18 cellular contexts compared by ENCODE assay signal in the genomic region with DNA sequence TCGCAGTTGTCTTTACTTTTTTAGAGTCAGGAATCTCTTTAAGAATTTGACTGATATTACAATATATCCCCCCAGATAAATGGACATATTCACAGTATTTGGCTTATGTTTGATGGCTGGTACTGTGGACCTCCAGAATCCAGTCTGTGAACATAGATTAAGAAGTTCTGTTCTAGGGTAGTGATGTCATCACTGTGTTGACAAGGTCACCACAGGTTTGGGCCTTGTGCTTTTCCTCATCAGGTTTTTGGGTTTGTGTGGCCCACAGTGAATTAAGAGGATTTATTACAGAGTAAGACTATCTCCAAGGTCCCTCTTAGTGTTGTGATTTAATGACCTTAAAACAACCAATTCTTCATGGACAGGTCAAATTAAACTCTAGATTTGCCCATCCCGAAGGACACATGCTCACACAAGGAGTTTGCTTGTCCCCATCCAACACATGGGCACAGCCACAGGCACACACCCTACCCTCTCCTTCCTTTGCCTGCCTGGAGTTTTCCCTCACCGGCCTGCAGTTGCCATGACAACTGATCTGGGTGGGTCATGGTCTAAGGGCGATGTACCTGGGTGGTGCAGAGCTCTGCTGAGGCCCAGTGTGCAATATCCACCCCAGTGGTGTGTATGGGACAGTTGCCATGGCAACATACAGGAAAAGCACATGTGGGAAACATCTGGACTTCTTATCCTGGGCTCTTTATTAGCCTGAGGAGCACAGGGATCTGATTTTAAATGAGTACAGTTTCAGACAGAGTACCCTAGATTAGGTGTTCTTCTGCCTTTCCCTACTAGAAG.
DNase-seq lines count a peak whose midpoint lies in the region; ATAC-seq and TF ChIP-seq lines count a peak whose summit lies in the region.
"Had no signal": no experiment of that assay in that cellular context is flagged by ENCODE, and none has a peak within 500 bp of the region (broad histone marks: within the 10 kb centered on the region; RNA-seq: fewer than 3 reads in every experiment).

No MANE protein-coding gene starts in this region.

- no peaks in the 10 kb centered on the region for H3K9me3 Mint-ChIP-seq in brain
- no peaks in the 10 kb centered on the region for H3K9me3 Mint-ChIP-seq in progenitor cell of endocrine pancreas (ENCODE audit: low read depth)
- H3K9me3 Mint-ChIP-seq in CD4-positive, alpha-beta T cell: no peaks in the 10 kb centered on the region
- peaks cover 6% of the 10 kb centered on the region for H3K9me3 Mint-ChIP-seq in glutamatergic neuron (ENCODE audit: unreplicated experiment)
- H3K9me3 Mint-ChIP-seq: activated T-helper 2 cell treated with anti-CD3 and anti-CD28 coated beads, Interferon-gamma antibody, Interleukin-2, Interleukin-4, amounts not matched to agents 10 μg/mL and 5 μg/mL and 100 μg/mL, durations not matched to agents 14 hours and 24 hours and 36 hours; stimulated activated naive B cell treated with anti-CD40 and anti-IgM and Interleukin-4, amounts not matched to agents 10 μg/mL and 1 μg/mL and 100 μg/mL, for 72 hours had no signal

- H3K27ac ChIP-seq in AG04450 (ENCODE audit: low read depth, low read length): peak overlapping the region; percentile 63
- H3K27ac ChIP-seq in HEK293 (ENCODE audit: extremely low read depth, low read depth, low read length): no peak overlapping the region
- H3K27ac ChIP-seq in right cardiac atrium (ENCODE audit: low read length): peak overlapping the region; percentile 42
- H3K27ac ChIP-seq in CD4-positive, alpha-beta T cell (ENCODE audit: low read depth, low read length): no peak overlapping the region
- H3K27ac ChIP-seq: coronary artery had no signal

- WGBS in right cardiac atrium: 72% methylated on average over 4 of the region's 4 CpGs

- H3K4me1 Mint-ChIP-seq in brain (peaks cover 66% of the 10 kb centered on the region), progenitor cell of endocrine pancreas (ENCODE audit: low read depth) (no peaks in the 10 kb centered on the region), glutamatergic neuron (ENCODE audit: low read depth, unreplicated experiment) (peaks cover 19% of the 10 kb centered on the region)
- H3K4me1 Mint-ChIP-seq in CD4-positive, alpha-beta T cell (ENCODE audit: low read depth): no peaks in the 10 kb centered on the region
- H3K4me1 Mint-ChIP-seq: B cell; stimulated activated naive B cell treated with anti-CD40 and anti-IgM and Interleukin-4, amounts not matched to agents 10 μg/mL and 1 μg/mL and 100 μg/mL, for 72 hours had no signal

- H3K4me3 Mint-ChIP-seq in brain (peak overlapping the region in 2 of 5 experiments; percentile 37 to 39), progenitor cell of endocrine pancreas (ENCODE audit: low read depth) (no peak overlapping the region), glutamatergic neuron (ENCODE audit: unreplicated experiment) (no peak overlapping the region)
- no peak overlapping the region for H3K4me3 Mint-ChIP-seq in CD4-positive, alpha-beta T cell
- H3K4me3 Mint-ChIP-seq: B cell; stimulated activated naive B cell treated with anti-CD40 and anti-IgM and Interleukin-4, amounts not matched to agents 10 μg/mL and 1 μg/mL and 100 μg/mL, for 72 hours had no signal

- ATAC-seq in right cardiac atrium: peak in 1 of 2 donors; percentile 35
- no peak for ATAC-seq in CD4-positive, alpha-beta T cell (ENCODE audit: poor library complexity)
- ATAC-seq: stimulated activated naive B cell treated with anti-CD40 and anti-IgM and Interleukin-4, amounts not matched to agents 10 μg/mL and 1 μg/mL and 100 μg/mL, for 72 hours had no signal

- DNase-seq in AG04450 (ENCODE audit: low read depth, low spot score): no peak
- peak in 1 of 3 donors; percentile 33 for DNase-seq in right cardiac atrium
- DNase-seq in progenitor cell of endocrine pancreas (ENCODE audit: low spot score, unreplicated experiment): no peak
- DNase-seq in CD4-positive, alpha-beta T cell: no peak
- no peak for DNase-seq in glutamatergic neuron
- DNase-seq in activated CD4-positive, CD25-positive, alpha-beta regulatory T cell treated with anti-CD3 and anti-CD28 coated beads, Interleukin-2, amount 50 U/mL, for 72 hours: no peak
- DNase-seq: activated CD8-positive, alpha-beta memory T cell treated with anti-CD3 and anti-CD28 coated beads for 24 hours; erythroblast; NCI-H1092 treated with DMSO at 0.1 percent for 48 hours; NCI-H446 treated with DMSO at 0.1 percent for 48 hours; stimulated activated naive B cell treated with anti-CD40 and anti-IgM and Interleukin-4, amounts not matched to agents 10 μg/mL and 1 μg/mL and 100 μg/mL, for 72 hours; upper lobe of left lung had no signal

- H3K27me3 ChIP-seq in AG04450 (ENCODE audit: control insufficient read depth, insufficient read depth, low read length) (no peaks in the 10 kb centered on the region), right cardiac atrium (ENCODE audit: control insufficient read depth, insufficient read depth) (no peaks in the 10 kb centered on the region)
- no peaks in the 10 kb centered on the region for H3K27me3 ChIP-seq in CD4-positive, alpha-beta T cell (ENCODE audit: control insufficient read depth, insufficient read depth, low read length)
- H3K27me3 ChIP-seq: upper lobe of left lung had no signal

- no peaks in the 10 kb centered on the region for H3K36me3 ChIP-seq in HEK293 (ENCODE audit: control insufficient read depth in 2 of 2, insufficient read depth in 1 of 2, low read length in 2 of 2)
- H3K36me3 ChIP-seq: upper lobe of left lung had no signal

- CTCF ChIA-PET in AG04450 (lab: Charles Lee): interaction anchor here (0.6 to 1.4 kb wide), 6 partner anchors 35 to 156 kb away, joined by 3 to 4 read pairs (median 3); no protein-coding TSS in a partner anchor
- CTCF ChIA-PET in HEK293 (lab: Yijun Ruan, JAX): interaction anchor here (0.6 to 1.1 kb wide), 3 partner anchors 11 to 1339 kb away, joined by 4 read pairs; no protein-coding TSS in a partner anchor
- CTCF ChIA-PET in CD4-positive, alpha-beta T cell (lab: Charles Lee): no interaction called here

- H3K27ac Mint-ChIP-seq in brain (peak overlapping the region in 3 of 5 experiments; percentile 58 to 76 (median 73)), progenitor cell of endocrine pancreas (no peak overlapping the region), glutamatergic neuron (ENCODE audit: unreplicated experiment) (no peak overlapping the region)
- H3K27ac Mint-ChIP-seq in CD4-positive, alpha-beta T cell: no peak overlapping the region
- H3K27ac Mint-ChIP-seq: activated T-helper 2 cell treated with anti-CD3 and anti-CD28 coated beads, Interferon-gamma antibody, Interleukin-2, Interleukin-4, amounts not matched to agents 10 μg/mL and 5 μg/mL and 100 μg/mL, durations not matched to agents 14 hours and 24 hours and 36 hours; B cell; stimulated activated naive B cell treated with anti-CD40 and anti-IgM and Interleukin-4, amounts not matched to agents 10 μg/mL and 1 μg/mL and 100 μg/mL, for 72 hours had no signal

- no peak overlapping the region for H3K4me3 ChIP-seq in AG04450 (ENCODE audit: low read depth, low read length)
- no peak overlapping the region for H3K4me3 ChIP-seq in HEK293 (ENCODE audit: low read depth, low read length)
- no peak overlapping the region for H3K4me3 ChIP-seq in right cardiac atrium (ENCODE audit: low read length)
- H3K4me3 ChIP-seq: coronary artery, lung, upper lobe of left lung had no signal

- POLR2A ChIA-PET in AG04450 (lab: Yijun Ruan, JAX): interaction anchor here (1.0 to 3.0 kb wide), 5 partner anchors 12 to 75 kb away, joined by 3 to 25 read pairs (median 9); no protein-coding TSS in a partner anchor
- POLR2A ChIA-PET in HEK293 (lab: Yijun Ruan, JAX): no interaction called here
- POLR2A ChIA-PET in CD4-positive, alpha-beta T cell (lab: Charles Lee): interaction anchor here (1.5 kb wide), 1 partner anchor 18 kb away, joined by 3 read pairs; no protein-coding TSS in a partner anchor

- intact Hi-C loops in right cardiac atrium (cut with DNase I): loop anchor here in 2 of 4 donors (10.0 kb wide), 2 partner anchors 57 to 73 kb away; no protein-coding TSS in a partner anchor
- intact Hi-C loops in CD4-positive, alpha-beta T cell (cut with DNase I, micrococcal nuclease): no loop called here

- H3K4me1 ChIP-seq in HEK293 (ENCODE audit: control insufficient read depth, insufficient read depth, low read length) (no peaks in the 10 kb centered on the region), right cardiac atrium (ENCODE audit: control insufficient read depth, insufficient read depth, low read length) (peaks cover 20% of the 10 kb centered on the region)

- H3K27me3 Mint-ChIP-seq in brain (peaks cover 13% of the 10 kb centered on the region), progenitor cell of endocrine pancreas (peaks cover 15% of the 10 kb centered on the region), glutamatergic neuron (ENCODE audit: unreplicated experiment) (peaks cover 9% of the 10 kb centered on the region)
- H3K27me3 Mint-ChIP-seq in CD4-positive, alpha-beta T cell: no peaks in the 10 kb centered on the region

- no peaks in the 10 kb centered on the region for H3K9me3 ChIP-seq in AG04450 (ENCODE audit: control insufficient read depth, insufficient read depth, low read length)
- no peaks in the 10 kb centered on the region for H3K9me3 ChIP-seq in HEK293 (ENCODE audit: control insufficient read depth, insufficient read depth, low read depth, low read length)
- no peaks in the 10 kb centered on the region for H3K9me3 ChIP-seq in right cardiac atrium (ENCODE audit: control insufficient read depth, low read length)
- H3K9me3 ChIP-seq in CD4-positive, alpha-beta T cell (ENCODE audit: control insufficient read depth, low read length): no peaks in the 10 kb centered on the region
- H3K9me3 ChIP-seq: upper lobe of left lung had no signal

- peaks cover 9% of the 10 kb centered on the region for H3K36me3 Mint-ChIP-seq in brain
- no peaks in the 10 kb centered on the region for H3K36me3 Mint-ChIP-seq in progenitor cell of endocrine pancreas (ENCODE audit: insufficient read depth)
- H3K36me3 Mint-ChIP-seq in CD4-positive, alpha-beta T cell (ENCODE audit: low read depth): no peaks in the 10 kb centered on the region
- no peaks in the 10 kb centered on the region for H3K36me3 Mint-ChIP-seq in glutamatergic neuron (ENCODE audit: unreplicated experiment)
- H3K36me3 Mint-ChIP-seq: stimulated activated naive B cell treated with anti-CD40 and anti-IgM and Interleukin-4, amounts not matched to agents 10 μg/mL and 1 μg/mL and 100 μg/mL, for 72 hours had no signal

- no peak for TF ChIP-seq CTCF in AG04450 (IDR thresholded peaks at IDR 0.05; ENCODE audit: low read depth, low read length)
- no peak for TF ChIP-seq CTCF in HEK293 (tag by site-specific recombination; IDR thresholded peaks at IDR 0.05)
- no peak for TF ChIP-seq CTCF in brain (conservative IDR thresholded peaks at IDR 0.05)
- TF ChIP-seq CTCF in progenitor cell of endocrine pancreas (IDR thresholded peaks at IDR 0.05; ENCODE audit: unreplicated experiment): no peak
- TF ChIP-seq CTCF in CD4-positive, alpha-beta T cell (IDR thresholded peaks at IDR 0.05): no peak
- TF ChIP-seq CTCF in glutamatergic neuron (IDR thresholded peaks at IDR 0.05; ENCODE audit: partially characterized antibody, unreplicated experiment): no peak

TF ChIP-seq in HEK293, 187 proteins besides CTCF, POLR2A, EP300 and RAD21 (continues in another document):
- TF ChIP-seq BCL11B (tag by site-specific recombination; IDR thresholded peaks at IDR 0.05; ENCODE audit: low read depth): no peak

Comparison
In these comparisons a context has a peak if more than half of its experiments do, and no peak if none do; other contexts are left out.
1. H3K27ac ChIP-seq: peak in AG04450 (single experiment) and right cardiac atrium (single experiment); none in HEK293 (single experiment) and CD4-positive, alpha-beta T cell (single experiment).
2. H3K27ac Mint-ChIP-seq: peak in brain (3 of 5); none in progenitor cell of endocrine pancreas (single experiment), CD4-positive, alpha-beta T cell (single experiment) and glutamatergic neuron (single experiment).